In the genomic region with DNA sequence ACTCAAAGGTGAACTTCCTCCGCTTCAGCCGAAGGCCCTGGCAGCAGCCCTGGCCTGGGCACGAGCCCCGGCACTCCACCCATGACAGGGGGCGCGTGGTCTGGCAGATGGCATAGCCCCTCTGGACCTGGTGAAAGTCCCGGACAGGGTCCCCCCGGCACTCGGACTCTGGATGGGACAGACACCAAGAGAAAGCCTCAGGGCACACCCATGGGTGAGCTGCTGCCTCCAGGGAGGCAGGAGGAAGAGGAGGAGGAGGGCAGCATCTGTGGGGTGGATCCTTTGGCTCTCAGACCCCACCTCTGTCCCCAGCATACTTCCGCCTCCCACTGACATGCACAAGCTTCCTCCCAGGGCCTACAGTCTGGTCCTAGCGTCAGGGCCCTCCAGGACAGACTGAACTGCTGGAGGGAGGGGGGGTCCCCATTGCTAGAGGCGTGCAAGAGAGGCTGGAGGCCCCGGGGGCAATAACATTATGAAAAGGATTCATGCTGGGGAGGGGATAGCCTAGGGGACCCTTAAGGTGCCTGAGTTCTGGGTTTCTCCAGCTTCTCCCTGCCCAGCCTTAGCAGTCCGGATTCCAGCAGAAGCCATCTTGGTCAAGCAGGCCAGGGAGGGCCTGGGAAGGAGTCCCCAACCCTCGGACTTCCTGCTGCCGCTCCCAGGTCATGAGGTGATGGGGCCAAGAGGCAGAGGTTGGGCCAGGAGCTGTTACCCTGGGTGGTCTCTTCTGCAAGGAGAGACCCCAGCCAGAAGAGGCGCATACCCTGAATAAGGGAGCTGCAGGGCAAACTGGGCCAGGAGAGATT, we compare ENCODE assay signal across 20 cellular contexts.
"Had no signal": no experiment of that assay in that cellular context is flagged by ENCODE, and none has a peak within 500 bp of the region (broad histone marks: within the 10 kb centered on the region; RNA-seq: fewer than 3 reads in every experiment).

No MANE protein-coding gene starts in this region.

- H3K27ac ChIP-seq: coronary artery, heart left ventricle, left ventricle myocardium inferior, lower lobe of right lung, sigmoid colon, skin epidermis, stomach, thoracic aorta, transverse colon had no signal

- H3K9me3 ChIP-seq: left ventricle myocardium inferior, lower lobe of right lung, sigmoid colon, thoracic aorta, transverse colon had no signal

- DNase-seq: effector CD4-positive, alpha-beta T cell; heart left ventricle; hippocampal formation; left cardiac atrium; left ventricle myocardium inferior; lower lobe of right lung; natural killer cell; sigmoid colon; stimulated activated CD4-positive, alpha-beta T cell treated with anti-CD3 and anti-CD28 coated beads, Interleukin-2, amount 100 ng/mL, for 24 hours; stimulated activated naive CD4-positive, alpha-beta T cell; stomach; substantia nigra; transverse colon had no signal

- H3K9me3 Mint-ChIP-seq: mesothelial cell of epicardium, natural killer cell had no signal

- H3K27me3 ChIP-seq: heart left ventricle, sigmoid colon, stomach, transverse colon had no signal

- H3K36me3 ChIP-seq: heart left ventricle, left ventricle myocardium inferior, lower lobe of right lung, sigmoid colon, stomach, thoracic aorta, transverse colon had no signal

- H3K4me1 ChIP-seq: lower lobe of right lung, transverse colon had no signal

- H3K36me3 Mint-ChIP-seq: mesothelial cell of epicardium, natural killer cell had no signal

- H3K4me1 Mint-ChIP-seq: memory B cell, natural killer cell had no signal

- H3K4me3 Mint-ChIP-seq: memory B cell, mesothelial cell of epicardium, natural killer cell had no signal

- ATAC-seq: heart left ventricle, left cardiac atrium, lower lobe of right lung, natural killer cell had no signal

- H3K4me3 ChIP-seq: coronary artery, heart left ventricle, left ventricle myocardium inferior, lower lobe of right lung, sigmoid colon, skin epidermis, stomach, thoracic aorta, transverse colon had no signal

- FAIRE-seq: frontal cortex, keratinocyte had no signal

- H3K27ac Mint-ChIP-seq: memory B cell, mesothelial cell of epicardium, natural killer cell had no signal
